13 cellular contexts compared by ENCODE assay signal in the genomic region with DNA sequence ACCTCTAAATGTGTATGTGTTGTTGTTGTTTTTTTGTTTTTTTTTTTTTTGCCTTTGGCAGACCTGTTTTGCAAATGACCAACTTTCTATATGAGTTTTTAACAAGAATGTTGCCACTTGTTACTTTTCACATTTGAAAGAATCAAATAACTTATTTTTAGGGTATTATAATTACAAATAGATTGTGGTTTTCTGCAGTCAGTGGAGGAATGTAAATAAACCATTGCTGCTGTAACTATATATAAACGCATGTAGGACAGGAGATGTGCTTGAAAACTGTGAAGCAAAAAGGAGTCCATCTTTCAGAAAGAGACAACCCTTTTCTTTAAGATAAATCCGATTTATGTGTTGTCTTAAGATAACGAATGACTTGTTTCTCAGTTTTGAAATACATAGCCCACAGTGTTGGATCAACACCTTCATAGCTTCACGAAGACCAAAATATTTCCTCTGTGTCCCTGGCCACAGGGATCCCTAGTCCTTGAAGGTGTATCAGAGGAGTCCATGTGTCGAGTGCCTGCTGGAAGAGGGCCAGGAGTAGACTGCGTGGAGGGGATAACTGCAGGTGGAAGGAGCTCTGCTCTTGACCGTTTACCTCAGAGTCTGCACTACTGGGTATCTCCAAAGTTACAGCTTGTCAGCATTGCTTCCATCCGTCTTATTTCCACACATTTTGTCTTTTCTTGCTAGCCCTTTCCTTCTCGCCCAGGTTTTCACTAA. TPM values are rescaled to one million over a fixed set of nuclear protein-coding genes. Genes with fewer than 3 reads are reported as not detected.
DNase-seq lines count a peak whose midpoint lies in the region; ATAC-seq and TF ChIP-seq lines count a peak whose summit lies in the region.
"Had no signal": no experiment of that assay in that cellular context is flagged by ENCODE, and none has a peak within 500 bp of the region (broad histone marks: within the 10 kb centered on the region; RNA-seq: fewer than 3 reads in every experiment).

No MANE protein-coding gene starts in this region.

- H3K27ac ChIP-seq in SU-DHL-6 (ENCODE audit: low read depth, low read length) (no peak overlapping the region), iPS-20b (ENCODE audit: low read length) (peak overlapping the region; percentile 29), gastrocnemius medialis (peak overlapping the region in 2 of 4 donors; percentile 13 to 57)
- H3K27ac ChIP-seq: 22Rv1, right lobe of liver, tibial nerve had no signal

- peak overlapping the region; percentile 16 for H3K4me2 ChIP-seq in SU-DHL-6 (ENCODE audit: low read depth, low read length, poor library complexity, severe bottlenecking)

- no peak overlapping the region for H3K4me3 ChIP-seq in SU-DHL-6 (ENCODE audit: insufficient read depth, low read length, poor library complexity, severe bottlenecking)
- H3K4me3 ChIP-seq in iPS-20b (ENCODE audit: low read length) = no peak overlapping the region
- H3K4me3 ChIP-seq in gastrocnemius medialis = no peak overlapping the region
- no peak overlapping the region for H3K4me3 ChIP-seq in H7 (ENCODE audit: insufficient read depth, low read depth, low read length)
- H3K4me3 ChIP-seq: colonic mucosa, right lobe of liver, tibial nerve had no signal

- H3K9ac ChIP-seq in SU-DHL-6 (ENCODE audit: low read length) = no peak overlapping the region
- H3K9ac ChIP-seq in iPS-20b (ENCODE audit: low read depth, low read length) = no peak overlapping the region

- H3K27me3 ChIP-seq in SU-DHL-6 (ENCODE audit: low read length) = no peaks in the 10 kb centered on the region
- H3K27me3 ChIP-seq in iPS-20b (ENCODE audit: insufficient read depth, low read length) = no peaks in the 10 kb centered on the region
- H3K27me3 ChIP-seq in gastrocnemius medialis = no peaks in the 10 kb centered on the region
- H3K27me3 ChIP-seq in H7 (ENCODE audit: control insufficient read depth, insufficient read depth, low read length) = no peaks in the 10 kb centered on the region
- H3K27me3 ChIP-seq: colonic mucosa, right lobe of liver, tibial nerve had no signal

- H3K9me3 ChIP-seq in SU-DHL-6 (ENCODE audit: insufficient read depth, low read length) = no peaks in the 10 kb centered on the region
- H3K9me3 ChIP-seq in iPS-20b (ENCODE audit: insufficient read depth, low read depth, low read length) = no peaks in the 10 kb centered on the region
- no peaks in the 10 kb centered on the region for H3K9me3 ChIP-seq in gastrocnemius medialis
- H3K9me3 ChIP-seq: colonic mucosa, right lobe of liver, tibial nerve had no signal

- no peak for ATAC-seq in gastrocnemius medialis
- ATAC-seq: right lobe of liver had no signal

- H3F3A ChIP-seq in SU-DHL-6 (ENCODE audit: insufficient read depth) = no peaks in the 10 kb centered on the region

- TF ChIP-seq CTCF in SU-DHL-6 (IDR thresholded peaks at IDR 0.05; ENCODE audit: insufficient read depth, low read length, poor library complexity, severe bottlenecking) = no peak
- no peak for TF ChIP-seq CTCF in gastrocnemius medialis (IDR thresholded peaks at IDR 0.05 in 4 of 5, conservative IDR thresholded peaks at IDR 0.05 in 1 of 5)

- H3K36me3 ChIP-seq in SU-DHL-6 (ENCODE audit: low read length) (no peaks in the 10 kb centered on the region), iPS-20b (ENCODE audit: insufficient read depth, low read depth, low read length) (peaks cover 10% of the 10 kb centered on the region; the same call in 1 of the 2 replicates), gastrocnemius medialis (no peaks in the 10 kb centered on the region), H7 (replicated peaks; ENCODE audit: control insufficient read depth, insufficient read depth, low read length) (no peaks in the 10 kb centered on the region)
- H3K36me3 ChIP-seq: colonic mucosa, right lobe of liver, tibial nerve had no signal

- intact Hi-C loops in gastrocnemius medialis (cut with DNase I; ENCODE audit: low total_unique reads) = no loop called here

- peaks cover 81% of the 10 kb centered on the region for H3K79me2 ChIP-seq in SU-DHL-6 (ENCODE audit: insufficient read depth, low read length)

- peaks cover 27% of the 10 kb centered on the region for H4K20me1 ChIP-seq in SU-DHL-6 (ENCODE audit: low read depth, low read length)

- TF ChIP-seq POLR2A in gastrocnemius medialis (IDR thresholded peaks at IDR 0.05) = no peak

- H3K9me2 ChIP-seq in SU-DHL-6 (replicated peaks; ENCODE audit: insufficient read depth, low read length) = no peaks in the 10 kb centered on the region

- H2AFZ ChIP-seq in SU-DHL-6 (ENCODE audit: low read depth, low read length, severe bottlenecking) = no peak overlapping the region

- peak; percentile 4 for DNase-seq in DMS53 (lab: John Stamatoyannopoulos, UW)
- DNase-seq in DMS53 treated with DMSO at 0.1 percent for 48 hours (lab: John Stamatoyannopoulos, UW; ENCODE audit: unreplicated experiment) = no peak
- peak; percentile 39 for DNase-seq in DMS79 (lab: John Stamatoyannopoulos, UW)
- DNase-seq in NCI-H748 treated with DMSO at 0.1 percent for 48 hours (lab: John Stamatoyannopoulos, UW) = no peak
- no peak for DNase-seq in gastrocnemius medialis
- no peak for DNase-seq in H7
- DNase-seq: colonic mucosa, NCI-H2171, right lobe of liver had no signal

- in situ Hi-C loops in gastrocnemius medialis (cut with MboI; ENCODE audit: low sequenced_read_pairs in 4 of 4) = no loop called here

- peaks cover 53% of the 10 kb centered on the region for H3K4me1 ChIP-seq in iPS-20b (ENCODE audit: insufficient read depth, low read length)
- H3K4me1 ChIP-seq in gastrocnemius medialis = peaks cover 30 to 82% of the 10 kb centered on the region in 2 donors
- H3K4me1 ChIP-seq: colonic mucosa had no signal

RNA-seq across cellular contexts. Expression of a gene that starts 24.7 kb away (rescaled TPM):
- 10 to 100 TPM; 31.9 to 76.7 (median 57.0) TPM for total RNA-seq in gastrocnemius medialis
- 13.0 and 21.4 TPM in 2 replicates for total RNA-seq in H7 (2014; rRNA removed; shearing (Covaris generic))

Comparison
In these comparisons a context has a peak if more than half of its experiments do, and no peak if none do; other contexts are left out.
1. DNase-seq: peak in DMS53 (single experiment) and DMS79 (single experiment); none in DMS53 treated with DMSO at 0.1 percent for 48 hours (single experiment), NCI-H748 treated with DMSO at 0.1 percent for 48 hours (single experiment), gastrocnemius medialis (0 of 2) and H7 (single experiment).